12 cellular contexts compared by ENCODE assay signal in the genomic region with DNA sequence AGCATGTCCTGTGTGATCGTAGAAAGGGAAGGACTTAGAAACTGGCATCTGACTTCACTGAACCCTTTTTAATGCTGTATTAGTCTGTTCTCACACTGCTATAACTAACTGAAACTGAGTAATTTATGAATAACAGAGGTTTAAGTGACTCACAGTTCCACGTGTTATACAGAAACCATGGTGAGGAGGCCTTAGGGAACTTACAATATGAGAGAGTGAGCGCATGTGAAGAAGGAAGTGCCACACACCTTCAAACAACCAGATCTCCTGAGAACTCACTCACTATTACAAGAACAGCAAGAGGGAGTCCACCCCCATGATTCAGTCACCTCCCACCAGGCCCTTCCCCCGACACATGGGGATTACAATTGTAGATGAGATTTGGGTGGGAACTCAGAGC.
DNase-seq lines count a peak whose midpoint lies in the region; ATAC-seq and TF ChIP-seq lines count a peak whose summit lies in the region.
"Had no signal": no experiment of that assay in that cellular context is flagged by ENCODE, and none has a peak within 500 bp of the region (broad histone marks: within the 10 kb centered on the region; RNA-seq: fewer than 3 reads in every experiment).

No MANE protein-coding gene starts in this region.

- intact Hi-C loops in activated CD4-positive, alpha-beta T cell treated with anti-CD3 and anti-CD28 coated beads, Interleukin-2, amount 10 ng/mL, durations not matched to agents 24 days and 14 days (cut with micrococcal nuclease) = no loop called here
- intact Hi-C loops in vagina (cut with DNase I) = no loop called here

- H3K27me3 Mint-ChIP-seq in activated CD4-positive, alpha-beta T cell treated with anti-CD3 and anti-CD28 coated beads, Interleukin-2, amount 10 ng/mL, durations not matched to agents 24 days and 14 days = no peaks in the 10 kb centered on the region

- no peak for TF ChIP-seq CTCF in vagina (IDR thresholded peaks at IDR 0.05)

- no peaks in the 10 kb centered on the region for H3K36me3 ChIP-seq in vagina
- H3K36me3 ChIP-seq: ovary had no signal

- no peak overlapping the region for H3K27ac Mint-ChIP-seq in activated CD4-positive, alpha-beta T cell treated with anti-CD3 and anti-CD28 coated beads, Interleukin-2, amount 10 ng/mL, durations not matched to agents 24 days and 14 days

- H3K36me3 Mint-ChIP-seq in activated CD4-positive, alpha-beta T cell treated with anti-CD3 and anti-CD28 coated beads, Interleukin-2, amount 10 ng/mL, durations not matched to agents 24 days and 14 days (ENCODE audit: low read depth) = no peaks in the 10 kb centered on the region

- DNase-seq in activated CD4-positive, alpha-beta T cell treated with anti-CD3 and anti-CD28 coated beads for 48 hours = peak; percentile 2
- DNase-seq in activated CD4-positive, alpha-beta T cell treated with anti-CD3 and anti-CD28 coated beads, Interleukin-2, amount 10 ng/mL, durations not matched to agents 24 days and 14 days = no peak
- DNase-seq in NOMO-1 (lab: John Stamatoyannopoulos, UW; ENCODE audit: unreplicated experiment in 2 of 2) (peak; percentile 30 to 73), renal cortical epithelial cell (ENCODE audit: low read depth) (peak; percentile 99), GDM1 (lab: John Stamatoyannopoulos, UW) (no peak), vagina (ENCODE audit: extremely low spot score in 2 of 2) (no peak), inferior parietal cortex (ENCODE audit: extremely low spot score) (no peak)
- DNase-seq: activated T-cell treated with anti-CD3 and anti-CD28 coated beads for 4 hours, ovary, PC-9 had no signal

- no peaks in the 10 kb centered on the region for H3K27me3 ChIP-seq in vagina
- H3K27me3 ChIP-seq: ovary had no signal

- H3K4me3 Mint-ChIP-seq in activated CD4-positive, alpha-beta T cell treated with anti-CD3 and anti-CD28 coated beads, Interleukin-2, amount 10 ng/mL, durations not matched to agents 24 days and 14 days = no peak overlapping the region

- no peaks in the 10 kb centered on the region for H3K4me1 ChIP-seq in vagina
- H3K4me1 ChIP-seq: A549 had no signal

- no peak overlapping the region for H3K27ac ChIP-seq in vagina
- H3K27ac ChIP-seq: A549, ovary, PC-9 had no signal

- H3K9me3 Mint-ChIP-seq in activated CD4-positive, alpha-beta T cell treated with anti-CD3 and anti-CD28 coated beads, Interleukin-2, amount 10 ng/mL, durations not matched to agents 24 days and 14 days = no peaks in the 10 kb centered on the region

- peak; percentile 98 for ATAC-seq in HG02938 (IDR thresholded peaks at IDR 0.05; ENCODE audit: unreplicated experiment)
- ATAC-seq: A549 had no signal

- H3K4me3 ChIP-seq in vagina = no peak overlapping the region
- H3K4me3 ChIP-seq: A549, ovary, PC-9 had no signal

- no peaks in the 10 kb centered on the region for H3K4me1 Mint-ChIP-seq in activated CD4-positive, alpha-beta T cell treated with anti-CD3 and anti-CD28 coated beads, Interleukin-2, amount 10 ng/mL, durations not matched to agents 24 days and 14 days

- no peaks in the 10 kb centered on the region for H3K9me3 ChIP-seq in vagina
- H3K9me3 ChIP-seq: A549, ovary had no signal

- no peak for TF ChIP-seq POLR2A in vagina (IDR thresholded peaks at IDR 0.05)

Comparison
In these comparisons a context has a peak if more than half of its experiments do, and no peak if none do; other contexts are left out.
1. DNase-seq: peak in activated CD4-positive, alpha-beta T cell treated with anti-CD3 and anti-CD28 coated beads for 48 hours (single experiment), NOMO-1 (2 of 2) and renal cortical epithelial cell (single experiment); none in activated CD4-positive, alpha-beta T cell treated with anti-CD3 and anti-CD28 coated beads, Interleukin-2, amount 10 ng/mL, durations not matched to agents 24 days and 14 days (single experiment), GDM1 (single experiment), vagina (0 of 2) and inferior parietal cortex (single experiment).